ENCODE assay signal across 1 cellular context in the genomic region with DNA sequence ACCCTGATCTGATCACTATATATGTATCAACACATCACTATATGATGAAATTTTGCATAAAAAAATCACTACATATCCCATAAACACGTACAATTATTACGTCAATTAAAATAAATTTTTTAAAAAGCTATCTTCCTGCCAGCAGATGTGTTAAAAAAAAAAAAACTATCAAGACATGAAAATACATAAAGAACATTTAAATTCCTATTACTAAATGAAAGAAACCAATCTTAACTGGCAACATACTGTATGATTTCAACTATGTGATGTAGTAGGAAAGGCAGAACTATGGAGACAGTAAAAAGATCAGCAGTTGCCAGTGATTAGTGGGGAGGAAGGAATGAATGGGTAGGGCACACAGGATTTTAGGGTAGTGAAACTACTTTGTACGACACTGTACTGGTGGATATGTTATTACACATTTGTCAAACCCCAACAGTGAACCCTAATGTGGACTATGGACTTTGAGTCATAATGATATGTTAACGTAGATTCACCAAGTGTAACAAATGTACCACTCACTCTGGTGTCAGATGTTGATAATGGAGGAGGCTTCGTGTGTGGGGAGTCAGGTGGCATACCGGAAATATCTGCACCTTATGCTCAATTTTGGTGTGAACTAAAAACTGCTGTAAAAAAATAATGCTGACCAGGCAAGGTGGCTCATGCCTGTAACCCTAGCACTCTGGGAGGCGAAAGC.
TF ChIP-seq lines count a peak whose summit lies in the region.

No MANE protein-coding gene starts in this region.

TF ChIP-seq in HepG2, 621 proteins besides CTCF, POLR2A, EP300 and RAD21 (continued from another document):
- TF ChIP-seq, protein P1, sequence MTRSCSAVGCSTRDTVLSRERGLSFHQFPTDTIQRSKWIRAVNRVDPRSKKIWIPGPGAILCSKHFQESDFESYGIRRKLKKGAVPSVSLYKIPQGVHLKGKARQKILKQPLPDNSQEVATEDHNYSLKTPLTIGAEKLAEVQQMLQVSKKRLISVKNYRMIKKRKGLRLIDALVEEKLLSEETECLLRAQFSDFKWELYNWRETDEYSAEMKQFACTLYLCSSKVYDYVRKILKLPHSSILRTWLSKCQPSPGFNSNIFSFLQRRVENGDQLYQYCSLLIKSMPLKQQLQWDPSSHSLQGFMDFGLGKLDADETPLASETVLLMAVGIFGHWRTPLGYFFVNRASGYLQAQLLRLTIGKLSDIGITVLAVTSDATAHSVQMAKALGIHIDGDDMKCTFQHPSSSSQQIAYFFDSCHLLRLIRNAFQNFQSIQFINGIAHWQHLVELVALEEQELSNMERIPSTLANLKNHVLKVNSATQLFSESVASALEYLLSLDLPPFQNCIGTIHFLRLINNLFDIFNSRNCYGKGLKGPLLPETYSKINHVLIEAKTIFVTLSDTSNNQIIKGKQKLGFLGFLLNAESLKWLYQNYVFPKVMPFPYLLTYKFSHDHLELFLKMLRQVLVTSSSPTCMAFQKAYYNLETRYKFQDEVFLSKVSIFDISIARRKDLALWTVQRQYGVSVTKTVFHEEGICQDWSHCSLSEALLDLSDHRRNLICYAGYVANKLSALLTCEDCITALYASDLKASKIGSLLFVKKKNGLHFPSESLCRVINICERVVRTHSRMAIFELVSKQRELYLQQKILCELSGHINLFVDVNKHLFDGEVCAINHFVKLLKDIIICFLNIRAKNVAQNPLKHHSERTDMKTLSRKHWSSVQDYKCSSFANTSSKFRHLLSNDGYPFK (CRISPR knock-in tag; IDR thresholded peaks at IDR 0.05; ENCODE audit: borderline replicate concordance): no peak
- TF ChIP-seq THAP8 (CRISPR knock-in tag; IDR thresholded peaks at IDR 0.05; ENCODE audit: borderline replicate concordance): no peak
- TF ChIP-seq, protein P2, sequence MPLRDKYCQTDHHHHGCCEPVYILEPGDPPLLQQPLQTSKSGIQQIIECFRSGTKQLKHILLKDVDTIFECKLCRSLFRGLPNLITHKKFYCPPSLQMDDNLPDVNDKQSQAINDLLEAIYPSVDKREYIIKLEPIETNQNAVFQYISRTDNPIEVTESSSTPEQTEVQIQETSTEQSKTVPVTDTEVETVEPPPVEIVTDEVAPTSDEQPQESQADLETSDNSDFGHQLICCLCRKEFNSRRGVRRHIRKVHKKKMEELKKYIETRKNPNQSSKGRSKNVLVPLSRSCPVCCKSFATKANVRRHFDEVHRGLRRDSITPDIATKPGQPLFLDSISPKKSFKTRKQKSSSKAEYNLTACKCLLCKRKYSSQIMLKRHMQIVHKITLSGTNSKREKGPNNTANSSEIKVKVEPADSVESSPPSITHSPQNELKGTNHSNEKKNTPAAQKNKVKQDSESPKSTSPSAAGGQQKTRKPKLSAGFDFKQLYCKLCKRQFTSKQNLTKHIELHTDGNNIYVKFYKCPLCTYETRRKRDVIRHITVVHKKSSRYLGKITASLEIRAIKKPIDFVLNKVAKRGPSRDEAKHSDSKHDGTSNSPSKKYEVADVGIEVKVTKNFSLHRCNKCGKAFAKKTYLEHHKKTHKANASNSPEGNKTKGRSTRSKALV (CRISPR knock-in tag; IDR thresholded peaks at IDR 0.05): no peak
- TF ChIP-seq ARNT2 (CRISPR knock-in tag; IDR thresholded peaks at IDR 0.05; ENCODE audit: low read depth): 0 out of 2 replicates have a peak, but pooled peaks have one; percentile 16
- TF ChIP-seq ZFP1 (CRISPR knock-in tag; IDR thresholded peaks at IDR 0.05): 0 out of 2 replicates have a peak, but pooled peaks have one; percentile 52
- TF ChIP-seq NFE2L2 (IDR thresholded peaks at IDR 0.05; ENCODE audit: low read length): no peak
- TF ChIP-seq ZNF383 (CRISPR knock-in tag; IDR thresholded peaks at IDR 0.05; ENCODE audit: borderline replicate concordance): no peak
- TF ChIP-seq RBAK (CRISPR knock-in tag; IDR thresholded peaks at IDR 0.05): no peak
- no peak for TF ChIP-seq ZNF543 (CRISPR knock-in tag; IDR thresholded peaks at IDR 0.05)
- no peak for TF ChIP-seq CENPT (CRISPR knock-in tag; IDR thresholded peaks at IDR 0.05; ENCODE audit: low read depth)
- TF ChIP-seq HMG20A (CRISPR knock-in tag; IDR thresholded peaks at IDR 0.05; ENCODE audit: borderline replicate concordance): peak; percentile 69; the same call in 1 of the 2 replicates
- TF ChIP-seq ZNF713 (CRISPR knock-in tag; IDR thresholded peaks at IDR 0.05): no peak
- TF ChIP-seq, protein P3, sequence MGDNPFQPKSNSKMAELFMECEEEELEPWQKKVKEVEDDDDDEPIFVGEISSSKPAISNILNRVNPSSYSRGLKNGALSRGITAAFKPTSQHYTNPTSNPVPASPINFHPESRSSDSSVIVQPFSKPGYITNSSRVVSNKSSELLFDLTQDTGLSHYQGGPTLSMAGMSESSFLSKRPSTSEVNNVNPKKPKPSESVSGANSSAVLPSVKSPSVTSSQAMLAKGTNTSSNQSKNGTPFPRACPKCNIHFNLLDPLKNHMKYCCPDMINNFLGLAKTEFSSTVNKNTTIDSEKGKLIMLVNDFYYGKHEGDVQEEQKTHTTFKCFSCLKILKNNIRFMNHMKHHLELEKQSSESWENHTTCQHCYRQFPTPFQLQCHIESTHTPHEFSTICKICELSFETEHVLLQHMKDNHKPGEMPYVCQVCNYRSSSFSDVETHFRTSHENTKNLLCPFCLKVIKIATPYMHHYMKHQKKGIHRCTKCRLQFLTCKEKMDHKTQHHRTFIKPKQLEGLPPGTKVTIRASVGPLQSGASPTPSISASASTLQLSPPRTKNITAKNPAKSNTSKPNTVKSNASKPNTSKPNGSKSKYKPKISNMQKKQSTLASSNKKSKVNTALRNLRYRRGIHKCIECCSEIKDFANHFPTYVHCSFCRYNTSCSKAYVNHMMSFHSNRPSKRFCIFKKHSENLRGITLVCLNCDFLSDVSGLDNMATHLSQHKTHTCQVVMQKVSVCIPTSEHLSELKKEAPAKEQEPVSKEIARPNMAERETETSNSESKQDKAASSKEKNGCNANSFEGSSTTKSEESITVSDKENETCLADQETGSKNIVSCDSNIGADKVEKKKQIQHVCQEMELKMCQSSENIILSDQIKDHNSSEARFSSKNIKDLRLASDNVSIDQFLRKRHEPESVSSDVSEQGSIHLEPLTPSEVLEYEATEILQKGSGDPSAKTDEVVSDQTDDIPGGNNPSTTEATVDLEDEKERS (CRISPR knock-in tag; IDR thresholded peaks at IDR 0.05): no peak
- no peak for TF ChIP-seq HNRNPLL (IDR thresholded peaks at IDR 0.05; ENCODE audit: low read depth, low read length, poor library complexity, severe bottlenecking)
- no peak for TF ChIP-seq CREM (IDR thresholded peaks at IDR 0.05)
- TF ChIP-seq CREM (CRISPR knock-in tag; IDR thresholded peaks at IDR 0.05): no peak
- TF ChIP-seq ZNF577 (CRISPR knock-in tag; IDR thresholded peaks at IDR 0.05; ENCODE audit: borderline replicate concordance, low read depth): no peak
- no peak for TF ChIP-seq BRCA1 (CRISPR knock-in tag; IDR thresholded peaks at IDR 0.05)
- TF ChIP-seq MAFK (conservative IDR thresholded peaks at IDR 0.05 in 1 of 2, IDR thresholded peaks at IDR 0.05 in 1 of 2; ENCODE audit: low read length in 2 of 2): peak; percentile 96 to 97
- TF ChIP-seq ZNF781 (CRISPR knock-in tag; IDR thresholded peaks at IDR 0.05; ENCODE audit: borderline replicate concordance, not compliant biosample characterization): no peak
- TF ChIP-seq RFXAP (CRISPR knock-in tag; IDR thresholded peaks at IDR 0.05; ENCODE audit: borderline replicate concordance): no peak
- no peak for TF ChIP-seq ZNF235 (CRISPR knock-in tag; IDR thresholded peaks at IDR 0.05; ENCODE audit: borderline replicate concordance)
- no peak for TF ChIP-seq PAX8 (CRISPR knock-in tag; IDR thresholded peaks at IDR 0.05; ENCODE audit: borderline replicate concordance)
- TF ChIP-seq NFKB2 (CRISPR knock-in tag; IDR thresholded peaks at IDR 0.05; ENCODE audit: borderline replicate concordance): no peak
- TF ChIP-seq ZNF816 (CRISPR knock-in tag; IDR thresholded peaks at IDR 0.05; ENCODE audit: borderline replicate concordance): no peak
- 0 out of 2 replicates have a peak, but pooled peaks have one; percentile 30 for TF ChIP-seq MIER3 (CRISPR knock-in tag; IDR thresholded peaks at IDR 0.05; ENCODE audit: borderline replicate concordance)
- TF ChIP-seq GABPB1 (CRISPR knock-in tag; IDR thresholded peaks at IDR 0.05): peak; percentile 51; the same call in 1 of the 2 replicates
- TF ChIP-seq ZNF510 (CRISPR knock-in tag; IDR thresholded peaks at IDR 0.05; ENCODE audit: low read depth): no peak
- TF ChIP-seq ARNT (IDR thresholded peaks at IDR 0.05): no peak
